Comparison of ENCODE assay signal across 13 cellular contexts in the genomic region with DNA sequence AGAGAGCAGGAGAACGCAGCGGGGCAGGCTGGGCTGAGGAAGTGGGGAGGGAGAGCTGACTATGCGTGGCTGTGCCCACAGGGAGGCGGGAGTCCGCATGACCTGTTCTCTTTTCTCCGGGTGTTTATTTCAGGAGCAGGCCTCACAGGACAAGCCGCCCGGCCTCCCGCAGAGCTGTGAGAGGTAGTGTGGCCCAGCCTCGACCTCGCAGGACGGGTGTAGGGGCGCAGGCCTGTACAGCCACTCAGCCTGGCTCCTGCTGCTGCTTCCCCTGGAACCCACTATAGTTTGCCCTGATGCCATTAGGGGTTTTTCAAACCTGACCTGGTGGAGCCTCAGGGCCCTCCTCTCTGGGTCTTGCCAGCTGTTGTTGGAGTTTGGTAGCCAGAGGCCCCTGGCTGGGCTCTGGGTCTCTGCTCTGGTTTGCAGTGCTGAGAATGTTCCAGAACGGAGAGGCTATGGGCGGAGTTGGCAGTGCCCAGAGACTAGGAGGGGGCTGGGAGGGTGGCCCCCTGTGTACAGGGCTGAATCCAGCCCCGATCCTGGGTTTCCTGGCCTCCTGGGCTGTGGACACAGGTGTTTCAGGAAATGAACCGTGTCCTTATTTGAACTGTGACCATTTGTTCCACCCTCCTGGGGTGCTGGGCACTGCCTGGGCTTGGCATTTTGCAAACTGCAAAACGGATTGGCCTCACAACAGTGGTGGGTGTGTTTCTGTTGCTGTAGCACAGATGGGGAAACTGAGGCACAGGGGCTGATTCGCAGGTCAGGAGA.
A peak's percentile ranks its signal among the peaks of the same experiment; 100 is the strongest.
DNase-seq lines count a peak whose midpoint lies in the region; TF ChIP-seq lines count a peak whose summit lies in the region.
"Had no signal": no experiment of that assay in that cellular context is flagged by ENCODE, and none has a peak within 500 bp of the region (broad histone marks: within the 10 kb centered on the region; RNA-seq: fewer than 3 reads in every experiment).

No MANE protein-coding gene starts in this region.

- H4K8ac ChIP-seq in mesenchymal stem cell (ENCODE audit: low read length), result no peak overlapping the region

- no peak overlapping the region for H3K9ac ChIP-seq in mesenchymal stem cell (ENCODE audit: low read length)

- H3K27me3 ChIP-seq in H7 (ENCODE audit: control insufficient read depth, insufficient read depth, low read length) (no peaks in the 10 kb centered on the region), uterus (no peaks in the 10 kb centered on the region), mesenchymal stem cell (ENCODE audit: control insufficient read depth in 1 of 2, insufficient read depth in 1 of 2, low read length in 2 of 2) (peaks cover 0 to 21% of the 10 kb centered on the region in 2 experiments)

- H3K4ac ChIP-seq in mesenchymal stem cell (ENCODE audit: low read depth in 1 of 2, low read length in 2 of 2), result no peak overlapping the region

- H2BK5ac ChIP-seq in mesenchymal stem cell (ENCODE audit: low read depth, low read length, poor library complexity, severe bottlenecking), result no peak overlapping the region

- H3K4me3 ChIP-seq in H7 (ENCODE audit: insufficient read depth, low read depth, low read length) (no peak overlapping the region), coronary artery (no peak overlapping the region), uterus (no peak overlapping the region), mesenchymal stem cell (ENCODE audit: insufficient read depth in 1 of 2, low read depth in 1 of 2, low read length in 2 of 2) (no peak overlapping the region)

- H2BK15ac ChIP-seq in mesenchymal stem cell (ENCODE audit: low read depth, poor library complexity, severe bottlenecking), result no peak overlapping the region

- H3K27ac ChIP-seq in coronary artery, result no peak overlapping the region
- H3K27ac ChIP-seq in uterus, result no peak overlapping the region
- H3K27ac ChIP-seq in mesenchymal stem cell (ENCODE audit: low read length, poor library complexity, severe bottlenecking), result no peak overlapping the region

- no peak overlapping the region for H4K91ac ChIP-seq in mesenchymal stem cell (ENCODE audit: low read length)

- H3K27ac Mint-ChIP-seq in osteocyte (ENCODE audit: unreplicated experiment), result no peak overlapping the region
- H3K27ac Mint-ChIP-seq: mesothelial cell of epicardium had no signal

- H3K4me1 ChIP-seq in uterus (no peaks in the 10 kb centered on the region), mesenchymal stem cell (ENCODE audit: control insufficient read depth, insufficient read depth, low read depth, low read length) (no peaks in the 10 kb centered on the region)

- no peaks in the 10 kb centered on the region for H3K9me3 Mint-ChIP-seq in osteocyte (ENCODE audit: unreplicated experiment)
- H3K9me3 Mint-ChIP-seq: mesothelial cell of epicardium had no signal

- no peak overlapping the region for H2BK12ac ChIP-seq in mesenchymal stem cell (ENCODE audit: low read length in 2 of 2)

- H3K36me3 Mint-ChIP-seq in osteocyte (ENCODE audit: unreplicated experiment), result no peaks in the 10 kb centered on the region

- H3K23ac ChIP-seq in mesenchymal stem cell (ENCODE audit: low read length in 2 of 2), result no peak overlapping the region

- no peak overlapping the region for H3K4me3 Mint-ChIP-seq in osteocyte (ENCODE audit: unreplicated experiment)
- H3K4me3 Mint-ChIP-seq: mesothelial cell of epicardium had no signal

- H3K18ac ChIP-seq in mesenchymal stem cell (ENCODE audit: low read depth in 1 of 2, low read length in 2 of 2), result no peak overlapping the region

- WGBS in mesenchymal stem cell, result 84% methylated on average over 19 of the region's 19 CpGs

- no peak overlapping the region for H2BK120ac ChIP-seq in mesenchymal stem cell (ENCODE audit: low read depth, low read length)

- no peak overlapping the region for H3K4me2 ChIP-seq in mesenchymal stem cell (ENCODE audit: low read length, poor library complexity, severe bottlenecking)

- H3K9me3 ChIP-seq in uterus (no peaks in the 10 kb centered on the region), mesenchymal stem cell (ENCODE audit: control insufficient read depth, low read length) (no peaks in the 10 kb centered on the region)

- H3K27me3 Mint-ChIP-seq in osteocyte (ENCODE audit: unreplicated experiment), result no peaks in the 10 kb centered on the region

- intact Hi-C loops in uterus (cut with DNase I; ENCODE audit: low total_unique reads), result no loop called here

- no peak overlapping the region for H2AK5ac ChIP-seq in mesenchymal stem cell (ENCODE audit: low read length, severe bottlenecking)

- TF ChIP-seq POLR2A in uterus (IDR thresholded peaks at IDR 0.05), result no peak

- TF ChIP-seq CTCF in coronary artery (IDR thresholded peaks at IDR 0.05) (no peak), osteocyte (IDR thresholded peaks at IDR 0.05) (no peak), uterus (IDR thresholded peaks at IDR 0.05) (no peak)

- DNase-seq in NCI-H2029 (lab: John Stamatoyannopoulos, UW), result peak; percentile 59
- no peak for DNase-seq in NCI-H2029 treated with DMSO at 0.1 percent for 48 hours (lab: John Stamatoyannopoulos, UW)
- DNase-seq in H7, result peak; percentile 56
- DNase-seq in coronary artery (ENCODE audit: low spot score), result peak; percentile 63
- peak; percentile 70 for DNase-seq in osteocyte (ENCODE audit: extremely low spot score, unreplicated experiment)
- no peak for DNase-seq in stimulated activated CD4-positive, alpha-beta T cell treated with anti-CD3 and anti-CD28 coated beads, Interleukin-4, amount 100 ng/mL, for 1 hour
- no peak for DNase-seq in uterus
- DNase-seq in mesenchymal stem cell, result no peak
- DNase-seq: NCI-H1105 treated with DMSO at 0.1 percent for 48 hours, OCI-M1, retina, T-helper 1 cell had no signal

- no peaks in the 10 kb centered on the region for H3K4me1 Mint-ChIP-seq in osteocyte (ENCODE audit: unreplicated experiment)
- H3K4me1 Mint-ChIP-seq: mesothelial cell of epicardium had no signal

- H2AFZ ChIP-seq in mesenchymal stem cell (ENCODE audit: low read depth, low read length), result no peak overlapping the region

- H3K14ac ChIP-seq in mesenchymal stem cell (ENCODE audit: low read length in 2 of 2), result no peak overlapping the region

- no peaks in the 10 kb centered on the region for H3K79me1 ChIP-seq in mesenchymal stem cell (replicated peaks; ENCODE audit: low read length, poor library complexity, severe bottlenecking)

- H3K36me3 ChIP-seq in H7 (replicated peaks; ENCODE audit: control insufficient read depth, insufficient read depth, low read length), result peaks cover 2% of the 10 kb centered on the region; the same call in 1 of the 2 replicates
- no peaks in the 10 kb centered on the region for H3K36me3 ChIP-seq in uterus
- H3K36me3 ChIP-seq in mesenchymal stem cell (ENCODE audit: control insufficient read depth in 1 of 2, insufficient read depth in 2 of 2, low read depth in 1 of 2, low read length in 2 of 2), result peaks cover 0 to 2% of the 10 kb centered on the region in 2 experiments

Comparison
In these comparisons a context has a peak if more than half of its experiments do, and no peak if none do; other contexts are left out.
1. DNase-seq: peak in NCI-H2029 (single experiment), H7 (single experiment), coronary artery (single experiment) and osteocyte (single experiment); none in NCI-H2029 treated with DMSO at 0.1 percent for 48 hours (single experiment), stimulated activated CD4-positive, alpha-beta T cell treated with anti-CD3 and anti-CD28 coated beads, Interleukin-4, amount 100 ng/mL, for 1 hour (single experiment), uterus (0 of 2) and mesenchymal stem cell (single experiment).